In genomic region chr11:19777342-19778102, GRCh38 we compare ENCODE assay signal across 8 cellular contexts.
DNase-seq lines count a peak whose midpoint lies in the region; ATAC-seq and TF ChIP-seq lines count a peak whose summit lies in the region.

No MANE protein-coding gene starts in this region.

- H3K9me2 ChIP-seq in hepatocyte (replicated peaks; ENCODE audit: insufficient read depth) = no peaks in the 10 kb centered on the region

- peak overlapping the region; percentile 96 for H3K4me2 ChIP-seq in hepatocyte

- H3K79me2 ChIP-seq in hepatocyte = peaks cover 52% of the 10 kb centered on the region

- H3K4me3 Mint-ChIP-seq in CD14-positive monocyte = peak overlapping the region; percentile 35 to 72

- no peaks in the 10 kb centered on the region for H3K36me3 Mint-ChIP-seq in CD14-positive monocyte

- intact Hi-C loops in CD14-positive monocyte (cut with micrococcal nuclease) = no loop called here

- H3K9me3 ChIP-seq in hepatocyte (ENCODE audit: low read depth) = no peaks in the 10 kb centered on the region

- no peaks in the 10 kb centered on the region for H3K4me1 Mint-ChIP-seq in CD14-positive monocyte

- ATAC-seq in GM19023 (IDR thresholded peaks at IDR 0.05; ENCODE audit: unreplicated experiment) = peak; percentile 81
- peak; percentile 68 for ATAC-seq in HG03060 (IDR thresholded peaks at IDR 0.05; ENCODE audit: low read depth, unreplicated experiment)

- H3K9me3 Mint-ChIP-seq in CD14-positive monocyte = peaks cover 0 to 16% (median 5%) of the 10 kb centered on the region in 7 donors

- peak overlapping the region; percentile 87 for H3K27ac ChIP-seq in hepatocyte

- DNase-seq in CD14-positive monocyte (ENCODE audit: low spot score) (no peak), hepatocyte (ENCODE audit: low spot score) (peak; percentile 69), skeletal muscle cell (ENCODE audit: low read depth) (peak; percentile 53), HK-2 (ENCODE audit: unreplicated experiment) (no peak), NCI-H524 (lab: John Stamatoyannopoulos, UW) (no peak)
- DNase-seq in activated T-cell treated with anti-CD3 and anti-CD28 coated beads, Interleukin-2, amount 50 U/mL, for 48 hours = peak; percentile 24 to 26

- no peaks in the 10 kb centered on the region for H4K20me1 ChIP-seq in hepatocyte (ENCODE audit: insufficient read depth, poor library complexity, severe bottlenecking)

- no peaks in the 10 kb centered on the region for H3K4me1 ChIP-seq in hepatocyte (ENCODE audit: insufficient read depth)

- H2AFZ ChIP-seq in hepatocyte = peak overlapping the region; percentile 50

- 2% methylated on average over 21 of the region's 33 CpGs for WGBS in hepatocyte (ENCODE audit: low lambda C conversion rate, missing lambda C conversion rate)

- H3K27me3 ChIP-seq in hepatocyte = no peaks in the 10 kb centered on the region

- H3K4me3 ChIP-seq in hepatocyte = peak overlapping the region; percentile 83
- peak overlapping the region; percentile 42 for H3K4me3 ChIP-seq in skeletal muscle cell (ENCODE audit: low read depth, low read length)

- no peak for TF ChIP-seq CTCF in CD14-positive monocyte (IDR thresholded peaks at IDR 0.05)
- TF ChIP-seq CTCF in hepatocyte (IDR thresholded peaks at IDR 0.05; ENCODE audit: poor library complexity) = no peak

- H3K27ac Mint-ChIP-seq in CD14-positive monocyte = no peak overlapping the region

- H3K36me3 ChIP-seq in hepatocyte (replicated peaks; ENCODE audit: insufficient read depth, low read depth) = no peaks in the 10 kb centered on the region

- H3K27me3 Mint-ChIP-seq in CD14-positive monocyte (ENCODE audit: low read depth in 3 of 3) = peaks cover 43 to 63% (median 48%) of the 10 kb centered on the region in 3 donors

Comparison
In these comparisons a context has a peak if more than half of its experiments do, and no peak if none do; other contexts are left out.
1. DNase-seq: peak in activated T-cell treated with anti-CD3 and anti-CD28 coated beads, Interleukin-2, amount 50 U/mL, for 48 hours (2 of 2), hepatocyte (single experiment) and skeletal muscle cell (single experiment); none in CD14-positive monocyte (single experiment), HK-2 (single experiment) and NCI-H524 (0 of 2).